In the genomic region with DNA sequence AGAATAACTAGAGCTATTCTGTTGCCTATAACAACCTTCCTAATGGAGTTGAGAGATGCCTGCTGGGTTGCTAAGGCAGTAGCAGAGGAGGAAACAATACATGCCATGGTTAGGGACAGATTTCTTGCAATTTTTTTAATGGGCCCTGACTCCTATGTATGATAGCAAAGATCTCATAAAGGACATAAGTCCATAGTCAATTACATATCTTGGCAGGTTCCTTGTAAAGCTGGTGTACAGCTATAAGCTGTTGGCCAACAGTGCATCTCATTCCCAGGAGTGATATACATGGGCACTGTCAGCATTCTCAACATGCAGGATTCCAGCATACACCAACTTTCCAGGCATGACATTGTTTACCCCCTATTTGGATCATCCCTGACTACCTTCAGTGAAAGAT, we compare ENCODE assay signal across 4 cellular contexts.
"Had no signal": no experiment of that assay in that cellular context is flagged by ENCODE, and none has a peak within 500 bp of the region (broad histone marks: within the 10 kb centered on the region; RNA-seq: fewer than 3 reads in every experiment).

No MANE protein-coding gene starts in this region.

- DNase-seq: H9, HCEC 1CT, IMR-90 had no signal

- H3K4me1 Mint-ChIP-seq: GM23338, H9 had no signal

- H3K4me3 Mint-ChIP-seq: GM23338, H9 had no signal

- H3K27ac Mint-ChIP-seq: GM23338, H9 had no signal

- H3K4me3 ChIP-seq: GM23338 had no signal

- ATAC-seq: GM23338 had no signal
